In genomic region chr4:83378426-83378825, GRCh38 we compare ENCODE assay signal across 24 cellular contexts. TPM values are rescaled to one million over a fixed set of nuclear protein-coding genes. Genes with fewer than 3 reads are reported as not detected.
A peak's percentile ranks its signal among the peaks of the same experiment; 100 is the strongest.
DNase-seq lines count a peak whose midpoint lies in the region; ATAC-seq and TF ChIP-seq lines count a peak whose summit lies in the region.
"Had no signal": no experiment of that assay in that cellular context is flagged by ENCODE, and none has a peak within 500 bp of the region (broad histone marks: within the 10 kb centered on the region; RNA-seq: fewer than 3 reads in every experiment).

No MANE protein-coding gene starts in this region.

- no peak overlapping the region for H2AK5ac ChIP-seq in neuronal stem cell (ENCODE audit: low read depth, low read length)

- peaks cover 25% of the 10 kb centered on the region for H3K9me3 Mint-ChIP-seq in activated naive CD4-positive, alpha-beta T cell treated with anti-CD3 and anti-CD28 coated beads for 36 hours

- no peak overlapping the region for H2BK12ac ChIP-seq in neuronal stem cell (ENCODE audit: low read length)

- RAD21 ChIA-PET in HCT116 (lab: Charles Lee; ENCODE audit: low non-redundant PET in 1 of 2, low total read pairs in 2 of 2, uncharacterized antibody in 2 of 2, unreplicated experiment in 2 of 2) = no interaction called here

- H3K9me2 ChIP-seq in HCT116 (ENCODE audit: insufficient read depth) = no peaks in the 10 kb centered on the region

- H2BK120ac ChIP-seq in neuronal stem cell (ENCODE audit: low read depth, low read length) = no peak overlapping the region

- H3K79me1 ChIP-seq in neuronal stem cell (ENCODE audit: low read depth, low read length) = no peaks in the 10 kb centered on the region

- no peak overlapping the region for H3K27ac Mint-ChIP-seq in activated naive CD4-positive, alpha-beta T cell treated with anti-CD3 and anti-CD28 coated beads for 36 hours
- H3K27ac Mint-ChIP-seq: activated naive CD8-positive, alpha-beta T cell; CD8-positive, alpha-beta T cell; T-cell had no signal

- H3K4me1 Mint-ChIP-seq in activated naive CD4-positive, alpha-beta T cell treated with anti-CD3 and anti-CD28 coated beads for 36 hours (ENCODE audit: low read depth) = no peaks in the 10 kb centered on the region
- H3K4me1 Mint-ChIP-seq: naive B cell had no signal

- peaks cover 0 to 9% of the 10 kb centered on the region in 2 experiments; a peak in 1 of 4 replicates for H3K4me1 ChIP-seq in HCT116 (ENCODE audit: control insufficient read depth in 1 of 2, insufficient read depth in 2 of 2, low read length in 2 of 2)
- no peaks in the 10 kb centered on the region for H3K4me1 ChIP-seq in neuronal stem cell (ENCODE audit: control insufficient read depth in 2 of 2, insufficient read depth in 1 of 2, low read depth in 1 of 2, low read length in 2 of 2)
- H3K4me1 ChIP-seq: heart right ventricle had no signal

- no peak overlapping the region for H2AFZ ChIP-seq in HCT116 (ENCODE audit: low read depth, low read length, poor library complexity, severe bottlenecking)
- no peak overlapping the region for H2AFZ ChIP-seq in neuronal stem cell (ENCODE audit: low read length)

- H3K36me3 ChIP-seq in HCT116 (ENCODE audit: control insufficient read depth in 1 of 2, insufficient read depth in 2 of 2, low read length in 2 of 2) (no peaks in the 10 kb centered on the region), neuronal stem cell (replicated peaks in 1 of 2; ENCODE audit: control insufficient read depth in 2 of 2, insufficient read depth in 2 of 2, low read length in 2 of 2) (peaks cover 0 to 1% of the 10 kb centered on the region in 2 donors)
- H3K36me3 ChIP-seq: HAP-1, heart right ventricle, ovary had no signal

- no peak overlapping the region for H3K27ac ChIP-seq in HCT116 (ENCODE audit: low read depth, low read length)
- no peak overlapping the region for H3K27ac ChIP-seq in neuronal stem cell (replicated peaks; ENCODE audit: low read length)
- H3K27ac ChIP-seq: heart right ventricle, HL-60, ovary, VCaP had no signal

- TF ChIP-seq CTCF in HCT116 (IDR thresholded peaks at IDR 0.05 in 2 of 3, conservative IDR thresholded peaks at IDR 0.05 in 1 of 3; ENCODE audit: borderline replicate concordance in 1 of 3, insufficient read depth in 1 of 3, low read depth in 2 of 3, low read length in 2 of 3) = no peak

- peak; percentile 23 for DNase-seq in activated naive CD4-positive, alpha-beta T cell treated with anti-CD3 and anti-CD28 coated beads for 36 hours
- DNase-seq in activated naive CD4-positive, alpha-beta T cell treated with anti-CD3 and anti-CD28 coated beads, Interleukin-2, amount 50 U/mL, for 16 hours = no peak
- DNase-seq in HCT116 (ENCODE audit: low read depth, low spot score) = no peak
- peak; percentile 27 for DNase-seq in RKO (ENCODE audit: low spot score)
- DNase-seq in neuronal stem cell (ENCODE audit: low spot score) = peak; percentile 26
- no peak for DNase-seq in mesenteric fat pad (ENCODE audit: low spot score)
- DNase-seq in UCSD-AML1 (lab: John Stamatoyannopoulos, UW; ENCODE audit: unreplicated experiment) = no peak
- DNase-seq: activated CD8-positive, alpha-beta memory T cell treated with anti-CD3 and anti-CD28 coated beads for 24 hours; heart right ventricle; naive B cell; NCI-H1105; NCI-H2081 treated with DMSO at 0.1 percent for 48 hours; NCI-H510A treated with DMSO at 0.1 percent for 48 hours; ovary; right cardiac atrium; SIG-M5 had no signal

- H2BK15ac ChIP-seq in neuronal stem cell (ENCODE audit: low read length) = no peak overlapping the region

- H3K27me3 Mint-ChIP-seq in activated naive CD4-positive, alpha-beta T cell treated with anti-CD3 and anti-CD28 coated beads for 36 hours (ENCODE audit: low read depth) = peaks cover 2% of the 10 kb centered on the region

- ATAC-seq in HCT116 (no peak), GM21515 (IDR thresholded peaks at IDR 0.05; ENCODE audit: unreplicated experiment) (no peak)
- ATAC-seq: CD8-positive, alpha-beta T cell; heart right ventricle; right cardiac atrium; T-cell had no signal

- no peak overlapping the region for H4K91ac ChIP-seq in neuronal stem cell (ENCODE audit: low read depth, low read length, poor library complexity)

- H3K27me3 ChIP-seq in HCT116 (ENCODE audit: insufficient read depth, low read length) (no peaks in the 10 kb centered on the region), neuronal stem cell (ENCODE audit: control insufficient read depth in 3 of 3, insufficient read depth in 3 of 3, low read depth in 1 of 3, low read length in 3 of 3) (no peaks in the 10 kb centered on the region)
- H3K27me3 ChIP-seq: heart right ventricle, ovary had no signal

- WGBS in neuronal stem cell (ENCODE audit: extremely low coverage in 2 of 2, insufficient read length in 2 of 2, insufficient replicate concordance in 1 of 2), 2 donors = no CpG with 5 or more reads among the region's 5 CpGs

- H3K4me2 ChIP-seq in HCT116 (ENCODE audit: low read length) (no peak overlapping the region), neuronal stem cell (ENCODE audit: insufficient read depth, low read length, poor library complexity, severe bottlenecking) (no peak overlapping the region)

- no peak for TF ChIP-seq RAD21 in HCT116 (IDR thresholded peaks at IDR 0.05; ENCODE audit: low read depth)

- BruUV-seq in HCT116 (replicated peaks; lab: Mats Ljungman, UMichigan) = no TSS peak

- no peaks in the 10 kb centered on the region for H4K20me1 ChIP-seq in HCT116 (ENCODE audit: insufficient read depth)

- no peak overlapping the region for H4K8ac ChIP-seq in neuronal stem cell (ENCODE audit: low read depth, low read length)

- H3K36me3 Mint-ChIP-seq in activated naive CD4-positive, alpha-beta T cell treated with anti-CD3 and anti-CD28 coated beads for 36 hours (ENCODE audit: low read depth) = peaks cover 8% of the 10 kb centered on the region

- no peaks in the 10 kb centered on the region for H3K79me2 ChIP-seq in HCT116 (ENCODE audit: insufficient read depth, low read length)

- H3K9me3 ChIP-seq in HCT116 (ENCODE audit: control insufficient read depth in 1 of 2, insufficient read depth in 1 of 2, low read depth in 1 of 2, low read length in 2 of 2) (peaks cover 0 to 8% of the 10 kb centered on the region in 2 experiments; a peak in 1 of 4 replicates), neuronal stem cell (replicated peaks in 1 of 2; ENCODE audit: control insufficient read depth in 2 of 2, insufficient read depth in 1 of 2, low read depth in 1 of 2, low read length in 2 of 2) (peaks cover 14 to 15% of the 10 kb centered on the region in 2 donors)
- H3K9me3 ChIP-seq: ovary had no signal

- no peak overlapping the region for H3K4me3 ChIP-seq in HCT116 (replicated peaks in 1 of 2; ENCODE audit: low read depth in 1 of 2, low read length in 2 of 2)
- peak overlapping the region in 1 of 2 donors; percentile 7 for H3K4me3 ChIP-seq in neuronal stem cell (ENCODE audit: low read length in 2 of 2)
- H3K4me3 ChIP-seq: HAP-1, heart right ventricle, lung, ovary had no signal

- H3K9ac ChIP-seq in HCT116 (ENCODE audit: low read length) (no peak overlapping the region), neuronal stem cell (ENCODE audit: low read depth, low read length, poor library complexity) (no peak overlapping the region)

- intact Hi-C loops in activated naive CD4-positive, alpha-beta T cell treated with anti-CD3 and anti-CD28 coated beads for 36 hours (cut with micrococcal nuclease) = no loop called here
- intact Hi-C loops in HCT116 (cut with micrococcal nuclease) = no loop called here

- H3K4ac ChIP-seq in neuronal stem cell (ENCODE audit: low read length) = no peak overlapping the region

- no peak for TF ChIP-seq POLR2A in HCT116 (IDR thresholded peaks at IDR 0.05; ENCODE audit: borderline replicate concordance, extremely low read depth, insufficient read depth, insufficient read length)

- H3K18ac ChIP-seq in neuronal stem cell (ENCODE audit: low read length) = no peak overlapping the region

- POLR2A ChIA-PET in HCT116 (lab: Charles Lee) = no interaction called here

- H2BK5ac ChIP-seq in neuronal stem cell (ENCODE audit: low read length) = no peak overlapping the region

- CTCF ChIA-PET in activated naive CD4-positive, alpha-beta T cell treated with anti-CD3 and anti-CD28 coated beads for 36 hours (lab: Charles Lee) = interaction anchor here (1.2 kb wide), 1 partner anchor 95 kb away, joined by 4 read pairs; no protein-coding TSS in a partner anchor
- CTCF ChIA-PET in HCT116 (lab: Charles Lee) = no interaction called here

- no peak overlapping the region for H3K4me3 Mint-ChIP-seq in activated naive CD4-positive, alpha-beta T cell treated with anti-CD3 and anti-CD28 coated beads for 36 hours
- H3K4me3 Mint-ChIP-seq: activated naive CD8-positive, alpha-beta T cell; CD8-positive, alpha-beta T cell; naive B cell; T-cell had no signal

- no peak overlapping the region for H3K23ac ChIP-seq in neuronal stem cell (ENCODE audit: low read depth, low read length, poor library complexity)

- H3K14ac ChIP-seq in neuronal stem cell (ENCODE audit: low read length) = no peak overlapping the region

TF ChIP-seq in HCT116, 20 proteins besides CTCF, POLR2A, EP300 and RAD21:
- TF ChIP-seq CEBPB (IDR thresholded peaks at IDR 0.05; ENCODE audit: low read depth) = no peak
- no peak for TF ChIP-seq EZH2 (IDR thresholded peaks at IDR 0.05)
- TF ChIP-seq SRF (IDR thresholded peaks at IDR 0.05; ENCODE audit: low read depth) = no peak
- TF ChIP-seq CBX3 (IDR thresholded peaks at IDR 0.05; ENCODE audit: low read depth) = peak; percentile 83

RNA-seq across cellular contexts. Expression of gene HPSE, which starts 43.8 kb away (rescaled TPM):
- 10 to 100 TPM; 13.5 to 16.1 TPM for total RNA-seq in activated naive CD4-positive, alpha-beta T cell treated with anti-CD3 and anti-CD28 coated beads for 36 hours
- total RNA-seq in HCT116 (2021; ENCODE audit: unreplicated experiment) = 12.6 TPM
- 4.9 and 6.8 TPM in 2 replicates for polyA plus RNA-seq in HCT116 (2012)
- polyA plus RNA-seq in neuronal stem cell (2013, experiment 1 of 2) = 0.14 TPM
- 0.12 TPM for polyA plus RNA-seq in neuronal stem cell (2013, experiment 2 of 2)
- total RNA-seq in mesenteric fat pad = 7.4 TPM

Comparison
In these comparisons a context has a peak if more than half of its experiments do, and no peak if none do; other contexts are left out.
1. DNase-seq: peak in activated naive CD4-positive, alpha-beta T cell treated with anti-CD3 and anti-CD28 coated beads for 36 hours (single experiment), RKO (single experiment) and neuronal stem cell (single experiment); none in activated naive CD4-positive, alpha-beta T cell treated with anti-CD3 and anti-CD28 coated beads, Interleukin-2, amount 50 U/mL, for 16 hours (single experiment), HCT116 (single experiment), mesenteric fat pad (single experiment) and UCSD-AML1 (single experiment).